In the genomic region with DNA sequence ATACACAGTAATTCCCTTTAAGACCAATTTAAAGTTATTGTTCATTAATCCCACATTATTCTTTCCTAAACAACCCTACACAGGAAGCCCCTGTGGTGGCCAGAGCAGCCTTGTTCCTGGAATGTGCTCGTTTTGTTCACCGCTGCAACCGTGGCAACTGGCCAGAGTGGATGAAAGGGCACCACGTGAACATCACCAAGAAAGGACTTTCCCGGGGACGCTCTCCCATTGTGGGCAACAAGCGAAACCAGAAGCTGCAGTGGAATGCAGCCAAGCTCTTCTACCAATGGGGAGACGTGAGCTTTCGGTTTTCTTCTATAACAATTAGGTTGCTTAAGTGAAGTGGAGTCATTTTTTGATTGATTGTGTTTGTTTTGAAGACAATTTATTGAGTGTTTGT, we compare ENCODE assay signal across 9 cellular contexts.
DNase-seq lines count a peak whose midpoint lies in the region; ATAC-seq and TF ChIP-seq lines count a peak whose summit lies in the region.
"Had no signal": no experiment of that assay in that cellular context is flagged by ENCODE, and none has a peak within 500 bp of the region (broad histone marks: within the 10 kb centered on the region; RNA-seq: fewer than 3 reads in every experiment).

No MANE protein-coding gene starts in this region.

- peak; percentile 59 for ATAC-seq in GM19463 (IDR thresholded peaks at IDR 0.05; ENCODE audit: unreplicated experiment)
- no peak for ATAC-seq in activated T-cell treated with anti-CD3 and anti-CD28 coated beads, Interleukin-2, amount 50 U/mL, for 4 hours
- ATAC-seq in natural killer cell treated with Interleukin-12 subunit alpha and Interleukin-12 subunit beta and Interleukin-15 and Interleukin-18, amount 100 ng/mL, for 72 hours: no peak
- ATAC-seq: foreskin keratinocyte had no signal

- H4K91ac ChIP-seq in neuronal stem cell (ENCODE audit: low read depth, low read length, poor library complexity): no peak overlapping the region

- no CpG with 5 or more reads among the region's 9 CpGs for WGBS in neuronal stem cell (ENCODE audit: extremely low coverage in 2 of 2, insufficient read length in 2 of 2, insufficient replicate concordance in 1 of 2), 2 donors

- H3F3A ChIP-seq in PC-9 (ENCODE audit: insufficient read depth, low read depth): no peaks in the 10 kb centered on the region

- H2BK5ac ChIP-seq in neuronal stem cell (ENCODE audit: low read length): no peak overlapping the region

- H4K8ac ChIP-seq in neuronal stem cell (ENCODE audit: low read depth, low read length): no peak overlapping the region

- H3K27ac Mint-ChIP-seq in natural killer cell treated with Interleukin-12 subunit alpha and Interleukin-12 subunit beta and Interleukin-15 and Interleukin-18, amount 100 ng/mL, for 72 hours: no peak overlapping the region

- H3K4ac ChIP-seq in neuronal stem cell (ENCODE audit: low read length): no peak overlapping the region

- H3K9me3 Mint-ChIP-seq in activated T-cell treated with anti-CD3 and anti-CD28 coated beads, Interleukin-2, amount 50 U/mL, for 4 hours: no peaks in the 10 kb centered on the region
- peaks cover 6% of the 10 kb centered on the region for H3K9me3 Mint-ChIP-seq in natural killer cell treated with Interleukin-12 subunit alpha and Interleukin-12 subunit beta and Interleukin-15 and Interleukin-18, amount 100 ng/mL, for 72 hours

- H3K4me1 ChIP-seq in PC-9 (replicated peaks; ENCODE audit: insufficient read depth) (peaks cover 6% of the 10 kb centered on the region; the same call in 1 of the 2 replicates), neuronal stem cell (ENCODE audit: control insufficient read depth in 2 of 2, insufficient read depth in 1 of 2, low read depth in 1 of 2, low read length in 2 of 2) (peaks cover 5 to 10% of the 10 kb centered on the region in 2 donors)

- TF ChIP-seq CTCF in PC-9 (conservative IDR thresholded peaks at IDR 0.05) (no peak), epithelial cell of proximal tubule (conservative IDR thresholded peaks at IDR 0.05; ENCODE audit: low read depth, low read length) (no peak)

- H3K36me3 ChIP-seq in PC-9 (ENCODE audit: low read depth) (no peaks in the 10 kb centered on the region), neuronal stem cell (replicated peaks in 1 of 2; ENCODE audit: control insufficient read depth in 2 of 2, insufficient read depth in 2 of 2, low read length in 2 of 2) (no peaks in the 10 kb centered on the region)

- H3K4me3 ChIP-seq in PC-9 (no peak overlapping the region), epithelial cell of proximal tubule (ENCODE audit: low read depth, low read length) (no peak overlapping the region), neuronal stem cell (ENCODE audit: low read length in 2 of 2) (no peak overlapping the region)

- H3K27ac ChIP-seq in PC-9 (no peak overlapping the region), neuronal stem cell (replicated peaks; ENCODE audit: low read length) (peak overlapping the region; percentile 83)
- H3K27ac ChIP-seq: foreskin keratinocyte had no signal

- no peak overlapping the region for H2BK120ac ChIP-seq in neuronal stem cell (ENCODE audit: low read depth, low read length)

- H3K4me3 Mint-ChIP-seq in activated T-cell treated with anti-CD3 and anti-CD28 coated beads, Interleukin-2, amount 50 U/mL, for 4 hours: no peak overlapping the region
- no peak overlapping the region for H3K4me3 Mint-ChIP-seq in natural killer cell treated with Interleukin-12 subunit alpha and Interleukin-12 subunit beta and Interleukin-15 and Interleukin-18, amount 100 ng/mL, for 72 hours

- POLR2A ChIA-PET in PC-9 (lab: Charles Lee; ENCODE audit: unreplicated experiment): interaction anchor here (0.6 kb wide), 1 partner anchor 89 kb away, joined by 4 read pairs; no protein-coding TSS in a partner anchor

- H2AFZ ChIP-seq in PC-9 (peak overlapping the region; percentile 22; the same call in 1 of the 2 replicates), neuronal stem cell (ENCODE audit: low read length) (peak overlapping the region; percentile 51)

- peaks cover 3% of the 10 kb centered on the region for H3K27me3 Mint-ChIP-seq in activated T-cell treated with anti-CD3 and anti-CD28 coated beads, Interleukin-2, amount 50 U/mL, for 4 hours (ENCODE audit: low read depth)
- H3K27me3 Mint-ChIP-seq in natural killer cell treated with Interleukin-12 subunit alpha and Interleukin-12 subunit beta and Interleukin-15 and Interleukin-18, amount 100 ng/mL, for 72 hours: peaks cover 0 to 18% of the 10 kb centered on the region in 2 donors

- no peak overlapping the region for H3K9ac ChIP-seq in neuronal stem cell (ENCODE audit: low read depth, low read length, poor library complexity)

- H3K9me2 ChIP-seq in PC-9 (ENCODE audit: insufficient read depth): no peaks in the 10 kb centered on the region

- no peaks in the 10 kb centered on the region for H3K9me3 ChIP-seq in PC-9 (ENCODE audit: insufficient read depth, low read depth)
- peaks cover 0 to 3% of the 10 kb centered on the region in 2 donors for H3K9me3 ChIP-seq in neuronal stem cell (replicated peaks in 1 of 2; ENCODE audit: control insufficient read depth in 2 of 2, insufficient read depth in 1 of 2, low read depth in 1 of 2, low read length in 2 of 2)

- no peak overlapping the region for H2BK12ac ChIP-seq in neuronal stem cell (ENCODE audit: low read length)

- no peaks in the 10 kb centered on the region for H3K79me1 ChIP-seq in neuronal stem cell (ENCODE audit: low read depth, low read length)

- no peaks in the 10 kb centered on the region for H4K20me1 ChIP-seq in PC-9 (ENCODE audit: insufficient read depth)

- H2AK5ac ChIP-seq in neuronal stem cell (ENCODE audit: low read depth, low read length): no peak overlapping the region

- H3K27me3 ChIP-seq in PC-9 (ENCODE audit: insufficient read depth, low read depth): no peaks in the 10 kb centered on the region
- no peaks in the 10 kb centered on the region for H3K27me3 ChIP-seq in neuronal stem cell (ENCODE audit: control insufficient read depth in 3 of 3, insufficient read depth in 3 of 3, low read depth in 1 of 3, low read length in 3 of 3)
- H3K27me3 ChIP-seq: foreskin keratinocyte had no signal

- no peak overlapping the region for H2BK15ac ChIP-seq in neuronal stem cell (ENCODE audit: low read length)

- peak; percentile 35 to 72 for DNase-seq in PC-9
- DNase-seq in epithelial cell of proximal tubule (ENCODE audit: low read depth): peak; percentile 9
- peak; percentile 82 for DNase-seq in neuronal stem cell (ENCODE audit: low spot score)
- DNase-seq in activated T-cell treated with anti-CD3 and anti-CD28 coated beads, Interleukin-2, amount 50 U/mL, for 4 hours: no peak
- no peak for DNase-seq in natural killer cell treated with Interleukin-12 subunit alpha and Interleukin-12 subunit beta and Interleukin-15 and Interleukin-18, amount 100 ng/mL, for 72 hours (ENCODE audit: low spot score)
- DNase-seq in NAMALWA (ENCODE audit: low spot score): no peak
- DNase-seq in GM19238 (ENCODE audit: insufficient read length, low spot score): no peak
- DNase-seq: foreskin keratinocyte had no signal

- H3K36me3 Mint-ChIP-seq in activated T-cell treated with anti-CD3 and anti-CD28 coated beads, Interleukin-2, amount 50 U/mL, for 4 hours (ENCODE audit: insufficient read depth): no peaks in the 10 kb centered on the region
- no peaks in the 10 kb centered on the region for H3K36me3 Mint-ChIP-seq in natural killer cell treated with Interleukin-12 subunit alpha and Interleukin-12 subunit beta and Interleukin-15 and Interleukin-18, amount 100 ng/mL, for 72 hours

- no peak overlapping the region for H3K14ac ChIP-seq in neuronal stem cell (ENCODE audit: low read length)

- H3K18ac ChIP-seq in neuronal stem cell (ENCODE audit: low read length): no peak overlapping the region

- CTCF ChIA-PET in PC-9 (lab: Charles Lee): no interaction called here

- intact Hi-C loops in PC-9 (cut with micrococcal nuclease; ENCODE audit: unreplicated experiment): no loop called here

- BruUV-seq in PC-9 (replicated peaks; lab: Mats Ljungman, UMichigan): no TSS peak

- peak overlapping the region; percentile 32; the same call in 1 of the 2 replicates for H3K4me2 ChIP-seq in PC-9
- H3K4me2 ChIP-seq in neuronal stem cell (ENCODE audit: insufficient read depth, low read length, poor library complexity, severe bottlenecking): no peak overlapping the region

- H3K79me2 ChIP-seq in PC-9 (ENCODE audit: low read depth): no peaks in the 10 kb centered on the region

- H3K4me1 Mint-ChIP-seq in activated T-cell treated with anti-CD3 and anti-CD28 coated beads, Interleukin-2, amount 50 U/mL, for 4 hours (ENCODE audit: low read depth): no peaks in the 10 kb centered on the region
- no peaks in the 10 kb centered on the region for H3K4me1 Mint-ChIP-seq in natural killer cell treated with Interleukin-12 subunit alpha and Interleukin-12 subunit beta and Interleukin-15 and Interleukin-18, amount 100 ng/mL, for 72 hours (ENCODE audit: low read depth in 2 of 2)

- H3K23ac ChIP-seq in neuronal stem cell (ENCODE audit: low read depth, low read length, poor library complexity): no peak overlapping the region

Comparison
In these comparisons a context has a peak if more than half of its experiments do, and no peak if none do; other contexts are left out.
1. DNase-seq: peak in PC-9 (2 of 2), epithelial cell of proximal tubule (single experiment) and neuronal stem cell (single experiment); none in activated T-cell treated with anti-CD3 and anti-CD28 coated beads, Interleukin-2, amount 50 U/mL, for 4 hours (single experiment), natural killer cell treated with Interleukin-12 subunit alpha and Interleukin-12 subunit beta and Interleukin-15 and Interleukin-18, amount 100 ng/mL, for 72 hours (single experiment), NAMALWA (single experiment) and GM19238 (single experiment).